In genomic region chr1:24803987-24804530, GRCh38 we compare ENCODE assay signal across 19 cellular contexts. TPM values are rescaled to one million over a fixed set of nuclear protein-coding genes. Genes with fewer than 3 reads are reported as not detected.
DNase-seq lines count a peak whose midpoint lies in the region; ATAC-seq and TF ChIP-seq lines count a peak whose summit lies in the region.
"Had no signal": no experiment of that assay in that cellular context is flagged by ENCODE, and none has a peak within 500 bp of the region (broad histone marks: within the 10 kb centered on the region; RNA-seq: fewer than 3 reads in every experiment).

No MANE protein-coding gene starts in this region.

- ATAC-seq in heart left ventricle (peak in 2 of 4 donors; percentile 25 to 30), Right ventricle myocardium superior (ENCODE audit: poor library complexity) (no peak), upper lobe of right lung (peak; percentile 14), HG03442 (IDR thresholded peaks at IDR 0.05; ENCODE audit: unreplicated experiment) (no peak), HG02588 (IDR thresholded peaks at IDR 0.05; ENCODE audit: unreplicated experiment) (no peak)
- ATAC-seq: activated CD8-positive, alpha-beta T cell treated with anti-CD3 and anti-CD28 coated beads for 36 hours; right lobe of liver had no signal

- DNase-seq in heart left ventricle = no peak
- DNase-seq in Right ventricle myocardium superior = no peak
- no peak for DNase-seq in ascending aorta (ENCODE audit: low spot score in 2 of 2)
- DNase-seq in upper lobe of right lung = no peak
- no peak for DNase-seq in HT-29 (ENCODE audit: low spot score)
- DNase-seq: activated CD8-positive, alpha-beta T cell treated with anti-CD3 and anti-CD28 coated beads for 36 hours; activated effector memory CD4-positive, alpha-beta T cell treated with Interleukin-2 at 50 U/mL for 16 hours; COR-L47; cortex of kidney; kidney; NCI-H1417; NK-92 treated with Interleukin-12 subunit alpha and Interleukin-12 subunit beta, amount 100 ng/mL, for 24 hours; right lobe of liver; stimulated activated CD4-positive, alpha-beta T cell treated with anti-CD3 and anti-CD28 coated beads, Interleukin-4, amount 100 ng/mL, for 24 hours had no signal

- H3K36me3 ChIP-seq in heart left ventricle (peaks cover 0 to 8% (median 0%) of the 10 kb centered on the region in 9 donors), ascending aorta (peaks cover 0 to 4% of the 10 kb centered on the region in 2 donors), mesodermal cell (ENCODE audit: control insufficient read depth, insufficient read depth, low read length) (peaks cover 26% of the 10 kb centered on the region), upper lobe of right lung (no peaks in the 10 kb centered on the region)
- H3K36me3 ChIP-seq: HAP-1, neutrophil, right lobe of liver had no signal

- TF ChIP-seq POLR2A in heart left ventricle (IDR thresholded peaks at IDR 0.05) = no peak

- H3K4me3 ChIP-seq in heart left ventricle = no peak overlapping the region
- no peak overlapping the region for H3K4me3 ChIP-seq in ascending aorta
- H3K4me3 ChIP-seq in mesodermal cell (ENCODE audit: extremely low read depth, insufficient read depth, low read length, poor library complexity, severe bottlenecking) = no peak overlapping the region
- no peak overlapping the region for H3K4me3 ChIP-seq in upper lobe of right lung
- H3K4me3 ChIP-seq: HAP-1, right lobe of liver had no signal

- peak overlapping the region in 7 of 12 donors; percentile 8 to 85 (median 35) for H3K27ac ChIP-seq in heart left ventricle
- H3K27ac ChIP-seq in ascending aorta = peak overlapping the region; percentile 67
- H3K27ac ChIP-seq in mesodermal cell (ENCODE audit: low read depth, low read length, severe bottlenecking) = peak overlapping the region; percentile 25
- no peak overlapping the region for H3K27ac ChIP-seq in upper lobe of right lung
- H3K27ac ChIP-seq: neutrophil had no signal

- H3K27me3 ChIP-seq in heart left ventricle = no peaks in the 10 kb centered on the region
- no peaks in the 10 kb centered on the region for H3K27me3 ChIP-seq in ascending aorta
- no peaks in the 10 kb centered on the region for H3K27me3 ChIP-seq in upper lobe of right lung
- H3K27me3 ChIP-seq: neutrophil, right lobe of liver had no signal

- H3K9me3 ChIP-seq in heart left ventricle (no peaks in the 10 kb centered on the region), ascending aorta (no peaks in the 10 kb centered on the region), mesodermal cell (ENCODE audit: control insufficient read depth, low read length) (no peaks in the 10 kb centered on the region), upper lobe of right lung (no peaks in the 10 kb centered on the region)
- H3K9me3 ChIP-seq: HAP-1, neutrophil, right lobe of liver had no signal

- TF ChIP-seq CTCF in heart left ventricle (IDR thresholded peaks at IDR 0.05) (no peak), ascending aorta (IDR thresholded peaks at IDR 0.05) (no peak), upper lobe of right lung (IDR thresholded peaks at IDR 0.05) (no peak)

- intact Hi-C loops in heart left ventricle (cut with DNase I) = loop anchor here in 1 of 10 donors (5.0 kb wide), 1 partner anchor 57 kb away; the partner anchor contains the start of gene CLIC4
- intact Hi-C loops in Right ventricle myocardium superior (cut with DNase I) = no loop called here
- intact Hi-C loops in ascending aorta (cut with DNase I) = no loop called here
- intact Hi-C loops in upper lobe of right lung (cut with DNase I) = no loop called here

- H3K4me1 ChIP-seq in heart left ventricle (peaks cover 7 to 74% (median 54%) of the 10 kb centered on the region in 12 donors), ascending aorta (peaks cover 12 to 62% of the 10 kb centered on the region in 2 donors), mesodermal cell (ENCODE audit: control insufficient read depth, insufficient read depth, low read length, poor library complexity, severe bottlenecking) (peaks cover 28% of the 10 kb centered on the region), upper lobe of right lung (peaks cover 50% of the 10 kb centered on the region)

RNA-seq across cellular contexts. Expression of gene CLIC4, which starts 58.8 kb away (rescaled TPM):
- total RNA-seq in heart left ventricle (100 to 1,000 TPM; 280 to 917 (median 387) TPM), Right ventricle myocardium superior (334 TPM), ascending aorta (494 TPM), upper lobe of right lung (200 TPM)
- 100 to 1,000 TPM; 111 to 726 TPM for polyA plus RNA-seq in heart left ventricle
- polyA plus RNA-seq in mesodermal cell (2013, experiment 1 of 2) = 207 TPM
- 227 TPM for polyA plus RNA-seq in mesodermal cell (2013, experiment 2 of 2)
- 22.5 and 22.6 TPM in 2 replicates for total RNA-seq in HT-29 (2014; rRNA removed; shearing (Covaris generic))
